24 cellular contexts compared by ENCODE assay signal in genomic region chr16:64181526-64181925, GRCh38.
DNase-seq lines count a peak whose midpoint lies in the region; FAIRE-seq and TF ChIP-seq lines count a peak whose summit lies in the region.
"Had no signal": no experiment of that assay in that cellular context is flagged by ENCODE, and none has a peak within 500 bp of the region (broad histone marks: within the 10 kb centered on the region; RNA-seq: fewer than 3 reads in every experiment).

No MANE protein-coding gene starts in this region.

- H3K9me3 ChIP-seq in hepatocyte (ENCODE audit: low read depth), result no peaks in the 10 kb centered on the region
- peaks cover 13% of the 10 kb centered on the region for H3K9me3 ChIP-seq in mesenchymal stem cell (ENCODE audit: control insufficient read depth, low read length)
- H3K9me3 ChIP-seq in osteoblast (ENCODE audit: low read depth, low read length), result peaks cover 5% of the 10 kb centered on the region
- peaks cover 15% of the 10 kb centered on the region; the same call in 1 of the 2 replicates for H3K9me3 ChIP-seq in Caco-2

- no peak overlapping the region for H2AK5ac ChIP-seq in mesenchymal stem cell (ENCODE audit: low read length, severe bottlenecking)

- H4K8ac ChIP-seq in mesenchymal stem cell (ENCODE audit: low read length), result no peak overlapping the region

- no peaks in the 10 kb centered on the region for H4K20me1 ChIP-seq in hepatocyte (ENCODE audit: insufficient read depth, poor library complexity, severe bottlenecking)
- no peaks in the 10 kb centered on the region for H4K20me1 ChIP-seq in osteoblast (ENCODE audit: insufficient read depth, low read length)
- H4K20me1 ChIP-seq: BLaER1 had no signal

- H3K79me1 ChIP-seq in mesenchymal stem cell (replicated peaks; ENCODE audit: low read length, poor library complexity, severe bottlenecking), result no peaks in the 10 kb centered on the region

- FAIRE-seq in frontal cortex (lab: Jason Lieb, UNC), result no peak
- FAIRE-seq: A204.1, D721Med, G401.6, GM12891, GM19239 had no signal

- H3K27me3 Mint-ChIP-seq in Caco-2 (ENCODE audit: insufficient read depth, unreplicated experiment), result no peaks in the 10 kb centered on the region
- H3K27me3 Mint-ChIP-seq: CD4-positive, alpha-beta memory T cell; CD4-positive, CD25-positive, alpha-beta regulatory T cell; CD8-positive, alpha-beta memory T cell had no signal

- no peaks in the 10 kb centered on the region for H3K4me1 Mint-ChIP-seq in Caco-2 (ENCODE audit: low read depth, unreplicated experiment)
- H3K4me1 Mint-ChIP-seq: CD14-positive monocyte; CD4-positive, alpha-beta memory T cell; CD4-positive, CD25-positive, alpha-beta regulatory T cell; CD8-positive, alpha-beta memory T cell had no signal

- H3K14ac ChIP-seq in mesenchymal stem cell (ENCODE audit: low read length in 2 of 2), result no peak overlapping the region

- no peak overlapping the region for H2BK120ac ChIP-seq in mesenchymal stem cell (ENCODE audit: low read depth, low read length)

- no peak overlapping the region for H2BK15ac ChIP-seq in mesenchymal stem cell (ENCODE audit: low read depth, poor library complexity, severe bottlenecking)

- DNase-seq in hepatocyte (ENCODE audit: low spot score) (no peak), mesenchymal stem cell (no peak), osteoblast (ENCODE audit: insufficient read length, low spot score, missing footprints) (peak; percentile 13), frontal cortex (ENCODE audit: low spot score in 2 of 2) (no peak), Caco-2 (no peak), NCI-H446 (lab: John Stamatoyannopoulos, UW) (no peak)
- DNase-seq in activated naive CD4-positive, alpha-beta T cell (lab: John Stamatoyannopoulos, UW), result no peak
- DNase-seq: 8988T; BE2C; C1 segment of cervical spinal cord; Calu3; CD4-positive, alpha-beta memory T cell; CD4-positive, CD25-positive, alpha-beta regulatory T cell; CD8-positive, alpha-beta memory T cell; COR-L47; DMS79 treated with DMSO at 0.1 percent for 48 hours; GF-D8 had no signal

- H4K91ac ChIP-seq in mesenchymal stem cell (ENCODE audit: low read length), result no peak overlapping the region

- no peak overlapping the region for H2BK12ac ChIP-seq in mesenchymal stem cell (ENCODE audit: low read length in 2 of 2)

- H3K4me3 Mint-ChIP-seq in Caco-2 (ENCODE audit: unreplicated experiment), result no peak overlapping the region
- H3K4me3 Mint-ChIP-seq: CD14-positive monocyte; CD4-positive, alpha-beta memory T cell; CD4-positive, CD25-positive, alpha-beta regulatory T cell; CD8-positive, alpha-beta memory T cell had no signal

- CTCF ChIA-PET in Caco-2 (lab: Charles Lee), result no interaction called here

- no peaks in the 10 kb centered on the region for H3K9me2 ChIP-seq in hepatocyte (replicated peaks; ENCODE audit: insufficient read depth)

- intact Hi-C loops in Caco-2 (cut with micrococcal nuclease; ENCODE audit: unreplicated experiment), result no loop called here

- POLR2A ChIA-PET in Caco-2 (lab: Charles Lee), result no interaction called here

- H3K79me2 ChIP-seq in hepatocyte (no peaks in the 10 kb centered on the region), osteoblast (ENCODE audit: insufficient read depth, low read length) (no peaks in the 10 kb centered on the region)

- H3K9ac ChIP-seq in mesenchymal stem cell (ENCODE audit: low read length), result no peak overlapping the region
- H3K9ac ChIP-seq: BLaER1 had no signal

- no peak overlapping the region for H3K4me2 ChIP-seq in hepatocyte
- no peak overlapping the region for H3K4me2 ChIP-seq in mesenchymal stem cell (ENCODE audit: low read length, poor library complexity, severe bottlenecking)
- H3K4me2 ChIP-seq in osteoblast (ENCODE audit: insufficient read depth, low read length), result no peak overlapping the region
- H3K4me2 ChIP-seq: BLaER1 had no signal

- H3K9me3 Mint-ChIP-seq in Caco-2 (ENCODE audit: unreplicated experiment), result peaks cover 21% of the 10 kb centered on the region

- no peak overlapping the region for H2BK5ac ChIP-seq in mesenchymal stem cell (ENCODE audit: low read depth, low read length, poor library complexity, severe bottlenecking)

- no peak overlapping the region for H2AFZ ChIP-seq in hepatocyte
- no peak overlapping the region for H2AFZ ChIP-seq in mesenchymal stem cell (ENCODE audit: low read depth, low read length)
- H2AFZ ChIP-seq in osteoblast (ENCODE audit: low read length), result no peak overlapping the region

- H3K27ac ChIP-seq in hepatocyte (peak overlapping the region; percentile 33), mesenchymal stem cell (ENCODE audit: low read length, poor library complexity, severe bottlenecking) (peak overlapping the region; percentile 93), osteoblast (ENCODE audit: low read depth, low read length) (no peak overlapping the region)
- H3K27ac ChIP-seq: BLaER1 had no signal

- H3K4me3 ChIP-seq in hepatocyte (no peak overlapping the region), mesenchymal stem cell (ENCODE audit: insufficient read depth in 1 of 2, low read depth in 1 of 2, low read length in 2 of 2) (no peak overlapping the region), osteoblast (ENCODE audit: insufficient read depth, low read length) (no peak overlapping the region), Caco-2 (ENCODE audit: low read depth, low read length) (no peak overlapping the region)
- H3K4me3 ChIP-seq: BLaER1 had no signal

- TF ChIP-seq CTCF in hepatocyte (IDR thresholded peaks at IDR 0.05; ENCODE audit: poor library complexity), result no peak
- no peak for TF ChIP-seq CTCF in osteoblast (IDR thresholded peaks at IDR 0.05; ENCODE audit: extremely low read depth, low read depth, low read length)
- TF ChIP-seq CTCF in Caco-2 (IDR thresholded peaks at IDR 0.05; ENCODE audit: insufficient read depth in 1 of 2, low read depth in 1 of 2, low read length in 1 of 2, severe bottlenecking in 1 of 2, unreplicated experiment in 1 of 2), result no peak

- no peak overlapping the region for H3K4ac ChIP-seq in mesenchymal stem cell (ENCODE audit: low read depth in 1 of 2, low read length in 2 of 2)

- H3K27me3 ChIP-seq in hepatocyte (no peaks in the 10 kb centered on the region), mesenchymal stem cell (ENCODE audit: control insufficient read depth in 1 of 2, insufficient read depth in 1 of 2, low read length in 2 of 2) (no peaks in the 10 kb centered on the region), osteoblast (ENCODE audit: insufficient read depth, low read length) (no peaks in the 10 kb centered on the region), Caco-2 (replicated peaks; ENCODE audit: control insufficient read depth, insufficient read depth, low read length) (no peaks in the 10 kb centered on the region)
- H3K27me3 ChIP-seq: BE2C, BLaER1 had no signal

- no TSS peak for BruUV-seq in Caco-2 (replicated peaks; lab: Mats Ljungman, UMichigan)

- no peak overlapping the region for H3K18ac ChIP-seq in mesenchymal stem cell (ENCODE audit: low read depth in 1 of 2, low read length in 2 of 2)

- no peak overlapping the region for H3K23ac ChIP-seq in mesenchymal stem cell (ENCODE audit: low read length in 2 of 2)

- H3K27ac Mint-ChIP-seq in Caco-2 (ENCODE audit: unreplicated experiment), result no peak overlapping the region
- H3K27ac Mint-ChIP-seq: CD14-positive monocyte; CD4-positive, alpha-beta memory T cell; CD8-positive, alpha-beta memory T cell had no signal

- H3K36me3 Mint-ChIP-seq in Caco-2 (ENCODE audit: insufficient read depth, unreplicated experiment), result peaks cover 6% of the 10 kb centered on the region
- H3K36me3 Mint-ChIP-seq: CD14-positive monocyte; CD4-positive, alpha-beta memory T cell; CD4-positive, CD25-positive, alpha-beta regulatory T cell; CD8-positive, alpha-beta memory T cell had no signal

- 90% methylated on average over 3 of the region's 3 CpGs for WGBS in hepatocyte (ENCODE audit: low lambda C conversion rate, missing lambda C conversion rate)
- no CpG with 5 or more reads among the region's 3 CpGs for WGBS in mesenchymal stem cell

- H3K36me3 ChIP-seq in hepatocyte (replicated peaks; ENCODE audit: insufficient read depth, low read depth) (no peaks in the 10 kb centered on the region), mesenchymal stem cell (ENCODE audit: control insufficient read depth in 1 of 2, insufficient read depth in 2 of 2, low read depth in 1 of 2, low read length in 2 of 2) (no peaks in the 10 kb centered on the region), osteoblast (ENCODE audit: insufficient read depth, low read length) (no peaks in the 10 kb centered on the region), Caco-2 (ENCODE audit: control insufficient read depth, insufficient read depth, low read length) (no peaks in the 10 kb centered on the region)
- H3K36me3 ChIP-seq: BE2C, BLaER1 had no signal

- H3K4me1 ChIP-seq in hepatocyte (ENCODE audit: insufficient read depth), result peaks cover 3% of the 10 kb centered on the region
- no peaks in the 10 kb centered on the region for H3K4me1 ChIP-seq in mesenchymal stem cell (ENCODE audit: control insufficient read depth, insufficient read depth, low read depth, low read length)
- H3K4me1 ChIP-seq in osteoblast (ENCODE audit: insufficient read depth, low read length), result no peaks in the 10 kb centered on the region
- no peaks in the 10 kb centered on the region for H3K4me1 ChIP-seq in Caco-2
- H3K4me1 ChIP-seq: BE2C, BLaER1 had no signal
